ENCODE assay signal across 20 cellular contexts in the genomic region with DNA sequence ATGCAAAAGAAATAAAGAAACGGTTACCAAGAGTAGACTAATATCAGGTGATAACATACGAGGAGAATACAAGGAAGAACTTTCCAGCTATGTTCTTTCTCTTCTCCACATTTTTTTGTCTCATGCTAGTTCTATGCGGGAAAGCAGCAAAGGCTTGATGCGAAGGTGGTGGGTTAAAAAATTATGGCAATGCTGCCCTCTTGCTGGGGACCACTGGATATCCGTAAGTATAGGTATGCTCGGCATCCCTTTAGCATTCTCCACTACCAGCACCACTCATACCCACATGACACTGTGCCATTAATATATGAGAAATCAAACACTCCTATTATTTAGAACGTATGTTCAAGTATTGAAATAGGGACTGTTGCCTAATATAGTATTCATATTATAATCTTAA.
"Had no signal": no experiment of that assay in that cellular context is flagged by ENCODE, and none has a peak within 500 bp of the region (broad histone marks: within the 10 kb centered on the region; RNA-seq: fewer than 3 reads in every experiment).

No MANE protein-coding gene starts in this region.

- FAIRE-seq: TTC549 had no signal

- H3K4me1 ChIP-seq: adrenal gland had no signal

- H3K27me3 ChIP-seq: adrenal gland had no signal

- H3K36me3 ChIP-seq: adrenal gland had no signal

- H3K27ac ChIP-seq: adrenal gland had no signal

- DNase-seq: activated CD4-positive, alpha-beta T cell treated with anti-CD3 and anti-CD28 coated beads for 36 hours; activated CD4-positive, CD25-positive, alpha-beta regulatory T cell; activated CD8-positive, alpha-beta memory T cell treated with anti-CD3 and anti-CD28 coated beads, Interleukin-2, amount 50 U/mL, for 48 hours; activated CD8-positive, alpha-beta T cell treated with anti-CD3 and anti-CD28 coated beads, Interleukin-2, amount 10 ng/mL, durations not matched to agents 7 days and 5 days; activated naive CD4-positive, alpha-beta T cell treated with anti-CD3 and anti-CD28 coated beads, Interleukin-2, amount 50 U/mL, for 16 hours; activated naive CD8-positive, alpha-beta T cell treated with anti-CD3 and anti-CD28 coated beads, Interleukin-2, amount 10 ng/mL, durations not matched to agents 7 days and 5 days; activated T-cell treated with anti-CD3 and anti-CD28 coated beads, Interleukin-2, amount 50 U/mL, for 1 hour; adrenal gland; anterior cingulate cortex; KG1; NCI-H1092; NCI-H1417; NCI-H1930; NCI-H2107; NCI-H2171 treated with DMSO at 0.1 percent for 48 hours; NCI-H226; SIG-M5; T-helper 17 cell; T-helper 9 cell had no signal

- H3K4me3 ChIP-seq: adrenal gland had no signal
